7 cellular contexts compared by ENCODE assay signal in genomic region chr1:30422251-30422650, GRCh38.
"Had no signal": no experiment of that assay in that cellular context is flagged by ENCODE, and none has a peak within 500 bp of the region (broad histone marks: within the 10 kb centered on the region; RNA-seq: fewer than 3 reads in every experiment).

No MANE protein-coding gene starts in this region.

- H3K27ac Mint-ChIP-seq: activated naive CD8-positive, alpha-beta T cell treated with anti-CD3 and anti-CD28 coated beads, Interleukin-2, amount 50 U/mL, for 24 hours; activated T-cell treated with anti-CD3 and anti-CD28 coated beads, Interleukin-2, amount 50 U/mL, for 72 hours; stimulated activated effector memory CD8-positive, alpha-beta T cell treated with anti-CD3 and anti-CD28 coated beads, Interleukin-12 subunit alpha, Interleukin-12 subunit beta, amount 100 ng/mL, for 72 hours had no signal

- H3K4me1 Mint-ChIP-seq: activated naive CD8-positive, alpha-beta T cell treated with anti-CD3 and anti-CD28 coated beads, Interleukin-2, amount 50 U/mL, for 24 hours; stimulated activated effector memory CD8-positive, alpha-beta T cell treated with anti-CD3 and anti-CD28 coated beads, Interleukin-12 subunit alpha, Interleukin-12 subunit beta, amount 100 ng/mL, for 72 hours had no signal

- H3K36me3 Mint-ChIP-seq: stimulated activated effector memory CD8-positive, alpha-beta T cell treated with anti-CD3 and anti-CD28 coated beads, Interleukin-12 subunit alpha, Interleukin-12 subunit beta, amount 100 ng/mL, for 72 hours had no signal

- DNase-seq: activated CD4-positive, alpha-beta T cell treated with anti-CD3 and anti-CD28 coated beads for 4 hours; activated naive CD4-positive, alpha-beta T cell treated with Interleukin-2 at 50 U/mL for 16 hours; activated naive CD8-positive, alpha-beta T cell treated with anti-CD3 and anti-CD28 coated beads, Interleukin-2, amount 50 U/mL, for 24 hours; activated T-cell treated with anti-CD3 and anti-CD28 coated beads, Interleukin-2, amount 50 U/mL, for 72 hours; left ventricle myocardium inferior had no signal

- ATAC-seq: activated naive CD8-positive, alpha-beta T cell treated with anti-CD3 and anti-CD28 coated beads, Interleukin-2, amount 50 U/mL, for 24 hours; activated T-cell treated with anti-CD3 and anti-CD28 coated beads, Interleukin-2, amount 50 U/mL, for 72 hours; gastroesophageal sphincter; stimulated activated effector memory CD8-positive, alpha-beta T cell treated with anti-CD3 and anti-CD28 coated beads, Interleukin-12 subunit alpha, Interleukin-12 subunit beta, amount 100 ng/mL, for 72 hours had no signal

- H3K4me3 Mint-ChIP-seq: activated naive CD8-positive, alpha-beta T cell treated with anti-CD3 and anti-CD28 coated beads, Interleukin-2, amount 50 U/mL, for 24 hours; activated T-cell treated with anti-CD3 and anti-CD28 coated beads, Interleukin-2, amount 50 U/mL, for 72 hours; stimulated activated effector memory CD8-positive, alpha-beta T cell treated with anti-CD3 and anti-CD28 coated beads, Interleukin-12 subunit alpha, Interleukin-12 subunit beta, amount 100 ng/mL, for 72 hours had no signal
